ENCODE assay signal across 9 cellular contexts in the genomic region with DNA sequence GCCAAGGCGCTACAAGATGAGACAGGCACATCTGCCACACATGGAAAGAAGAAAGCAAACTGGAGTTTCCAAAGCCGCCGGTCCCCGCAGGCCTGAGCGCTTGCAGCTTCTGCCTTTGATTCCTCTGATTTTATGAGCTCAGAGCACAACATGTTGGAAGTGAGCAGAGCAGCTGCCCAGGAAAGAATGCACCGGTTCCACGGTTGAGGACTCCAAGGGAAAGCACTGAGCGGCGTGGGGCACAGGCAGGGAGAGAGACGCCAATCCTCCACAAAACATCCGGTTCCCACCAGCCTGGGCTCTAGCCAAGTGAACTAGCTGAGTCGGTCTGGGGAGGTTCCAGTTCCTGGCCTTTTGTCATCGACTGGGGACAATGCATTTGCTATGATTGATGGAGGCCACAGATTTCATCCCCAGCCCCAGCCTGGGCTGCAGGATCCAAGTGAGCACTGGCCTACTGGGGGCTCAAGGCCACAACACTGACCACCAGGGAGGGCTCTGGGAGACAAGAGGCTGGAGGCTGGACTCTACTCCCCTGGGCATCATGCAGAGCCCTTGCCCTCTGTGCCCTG.
DNase-seq lines count a peak whose midpoint lies in the region; ATAC-seq and TF ChIP-seq lines count a peak whose summit lies in the region.
"Had no signal": no experiment of that assay in that cellular context is flagged by ENCODE, and none has a peak within 500 bp of the region (broad histone marks: within the 10 kb centered on the region; RNA-seq: fewer than 3 reads in every experiment).

No MANE protein-coding gene starts in this region.

- peak overlapping the region; percentile 18 for H3K4me3 Mint-ChIP-seq in mesothelial cell of epicardium

- in situ Hi-C loops in transverse colon (cut with MboI; ENCODE audit: low pct_ligation_motif_present in 1 of 4, low pct_unique_long_range_greater_than_20kb in 1 of 4, low sequenced_read_pairs in 3 of 4): loop anchor here in 1 of 4 donors (25.0 kb wide), 1 partner anchor 251 kb away; the partner anchor contains the start of gene IRF2BP2

- H3K9me2 ChIP-seq in PC-9 (ENCODE audit: insufficient read depth): no peaks in the 10 kb centered on the region

- no peak for ATAC-seq in GM21717 (IDR thresholded peaks at IDR 0.05; ENCODE audit: unreplicated experiment)
- no peak for ATAC-seq in HG03135 (IDR thresholded peaks at IDR 0.05; ENCODE audit: unreplicated experiment)
- no peak for ATAC-seq in GM18511 (IDR thresholded peaks at IDR 0.05; ENCODE audit: unreplicated experiment)

- peaks cover 96% of the 10 kb centered on the region for H3K79me2 ChIP-seq in PC-9 (ENCODE audit: low read depth)

- H3K4me3 ChIP-seq in PC-9 (no peak overlapping the region), epithelial cell of esophagus (ENCODE audit: low read length) (no peak overlapping the region), transverse colon (peak overlapping the region in 1 of 4 donors; percentile 7)

- DNase-seq in PC-9 (no peak), epithelial cell of esophagus (ENCODE audit: low read depth) (peak; percentile 41), mesothelial cell of epicardium (ENCODE audit: low spot score in 2 of 2, unreplicated experiment in 2 of 2) (peak; percentile 28 to 57), transverse colon (peak; percentile 69), NCI-H1105 (lab: John Stamatoyannopoulos, UW) (no peak)

- no peaks in the 10 kb centered on the region for H3K27me3 Mint-ChIP-seq in mesothelial cell of epicardium (ENCODE audit: low read depth)

- TF ChIP-seq EP300 in transverse colon (IDR thresholded peaks at IDR 0.05; ENCODE audit: low read depth): no peak

- H3K36me3 ChIP-seq in PC-9 (ENCODE audit: low read depth) (peaks cover 47% of the 10 kb centered on the region; the same call in 1 of the 2 replicates), transverse colon (no peaks in the 10 kb centered on the region)

- H3F3A ChIP-seq in PC-9 (ENCODE audit: insufficient read depth, low read depth): peaks cover 58% of the 10 kb centered on the region

- H2AFZ ChIP-seq in PC-9: no peak overlapping the region

- TF ChIP-seq CTCF in PC-9 (conservative IDR thresholded peaks at IDR 0.05) (no peak), epithelial cell of esophagus (IDR thresholded peaks at IDR 0.05; ENCODE audit: insufficient read depth, low read depth, low read length, missing control alignments) (no peak), mesothelial cell of epicardium (IDR thresholded peaks at IDR 0.05; ENCODE audit: unreplicated experiment) (no peak), transverse colon (IDR thresholded peaks at IDR 0.05) (no peak)

- peak overlapping the region; percentile 18; the same call in 1 of the 2 replicates for H3K4me2 ChIP-seq in PC-9

- H3K4me1 ChIP-seq in PC-9 (replicated peaks; ENCODE audit: insufficient read depth) (peaks cover 56% of the 10 kb centered on the region), transverse colon (peaks cover 20 to 52% (median 34%) of the 10 kb centered on the region in 4 donors)

- no peaks in the 10 kb centered on the region for H3K36me3 Mint-ChIP-seq in mesothelial cell of epicardium

- BruUV-seq in PC-9 (replicated peaks; lab: Mats Ljungman, UMichigan): no TSS peak

- peaks cover 3% of the 10 kb centered on the region for H3K9me3 Mint-ChIP-seq in mesothelial cell of epicardium

- peak; percentile 17 for TF ChIP-seq POLR2A in transverse colon (IDR thresholded peaks at IDR 0.05)

- intact Hi-C loops in PC-9 (cut with micrococcal nuclease; ENCODE audit: unreplicated experiment): no loop called here
- intact Hi-C loops in transverse colon (cut with DNase I; ENCODE audit: low total_unique reads): no loop called here

- peak overlapping the region; percentile 77 for H3K27ac Mint-ChIP-seq in mesothelial cell of epicardium

- CTCF ChIA-PET in PC-9 (lab: Charles Lee): interaction anchor here (0.6 kb wide), 1 partner anchor 37 kb away, joined by 3 read pairs; no protein-coding TSS in a partner anchor

- POLR2A ChIA-PET in PC-9 (lab: Charles Lee; ENCODE audit: unreplicated experiment): interaction anchor here (0.5 kb wide), 1 partner anchor 50 kb away, joined by 3 read pairs; no protein-coding TSS in a partner anchor

- no peaks in the 10 kb centered on the region for H3K27me3 ChIP-seq in PC-9 (ENCODE audit: insufficient read depth, low read depth)
- H3K27me3 ChIP-seq in transverse colon: no peaks in the 10 kb centered on the region

- H3K27ac ChIP-seq in PC-9 (no peak overlapping the region), transverse colon (peak overlapping the region; percentile 80 to 87 (median 84))
- H3K27ac ChIP-seq: HL-60 had no signal

- H3K4me1 Mint-ChIP-seq in mesothelial cell of epicardium: peaks cover 34% of the 10 kb centered on the region

- WGBS in transverse colon (ENCODE audit: low coverage in 1 of 2), 2 donors: 27% methylated on average over 13 of the region's 13 CpGs; no CpG with 5 or more reads in 1 of the 2 donors

- H3K9me3 ChIP-seq in PC-9 (ENCODE audit: insufficient read depth, low read depth): no peaks in the 10 kb centered on the region
- H3K9me3 ChIP-seq in transverse colon: no peaks in the 10 kb centered on the region

- H4K20me1 ChIP-seq in PC-9 (ENCODE audit: insufficient read depth): no peaks in the 10 kb centered on the region

Comparison
In these comparisons a context has a peak if more than half of its experiments do, and no peak if none do; other contexts are left out.
1. DNase-seq: peak in epithelial cell of esophagus (single experiment), mesothelial cell of epicardium (2 of 2) and transverse colon (single experiment); none in PC-9 (0 of 2) and NCI-H1105 (single experiment).